Comparison of ENCODE assay signal across 28 cellular contexts in genomic region chr1:81922955-81923354, GRCh38.
"Had no signal": no experiment of that assay in that cellular context is flagged by ENCODE, and none has a peak within 500 bp of the region (broad histone marks: within the 10 kb centered on the region; RNA-seq: fewer than 3 reads in every experiment).

No MANE protein-coding gene starts in this region.

- H3K4me3 Mint-ChIP-seq: dendritic cell treated with granulocyte-macrophage colony-stimulating factor and Interleukin-4, amounts not matched to agents 40 ng/mL and 50 ng/mL, for 4 days; effector memory CD8-positive, alpha-beta T cell; endodermal cell; immature natural killer cell; naive thymus-derived CD4-positive, alpha-beta T cell had no signal

- H3K27ac Mint-ChIP-seq: dendritic cell treated with granulocyte-macrophage colony-stimulating factor and Interleukin-4, amounts not matched to agents 40 ng/mL and 50 ng/mL, for 4 days; effector memory CD8-positive, alpha-beta T cell; endodermal cell; immature natural killer cell; naive thymus-derived CD4-positive, alpha-beta T cell had no signal

- H3K27ac ChIP-seq: colonic mucosa, dorsolateral prefrontal cortex, epithelial cell of prostate, esophagus squamous epithelium, gastrocnemius medialis, heart right ventricle, left ventricle myocardium inferior, lower lobe of right lung had no signal

- H3K9me3 ChIP-seq: colonic mucosa, esophagus squamous epithelium, gastrocnemius medialis, heart right ventricle, left ventricle myocardium inferior, lower lobe of right lung had no signal

- FAIRE-seq: endometrium, kidney had no signal

- H3K4me3 ChIP-seq: colonic mucosa, dorsolateral prefrontal cortex, esophagus squamous epithelium, gastrocnemius medialis, left ventricle myocardium inferior, lower lobe of right lung had no signal

- H3K36me3 Mint-ChIP-seq: immature natural killer cell; naive thymus-derived CD4-positive, alpha-beta T cell had no signal

- H3K4me1 ChIP-seq: colonic mucosa, gastrocnemius medialis had no signal

- H3K4me1 Mint-ChIP-seq: immature natural killer cell; naive thymus-derived CD4-positive, alpha-beta T cell had no signal

- H3K9me3 Mint-ChIP-seq: dendritic cell treated with granulocyte-macrophage colony-stimulating factor and Interleukin-4, amounts not matched to agents 40 ng/mL and 50 ng/mL, for 4 days; endodermal cell; naive thymus-derived CD4-positive, alpha-beta T cell had no signal

- H3K27me3 Mint-ChIP-seq: dendritic cell treated with granulocyte-macrophage colony-stimulating factor and Interleukin-4, amounts not matched to agents 40 ng/mL and 50 ng/mL, for 4 days; effector memory CD8-positive, alpha-beta T cell; naive thymus-derived CD4-positive, alpha-beta T cell had no signal

- DNase-seq: colonic mucosa; cortex of kidney; dorsolateral prefrontal cortex; effector CD4-positive, alpha-beta T cell; effector memory CD8-positive, alpha-beta T cell; endodermal cell; erythroblast; esophagus squamous epithelium; foreskin fibroblast; foreskin melanocyte; gastrocnemius medialis; glutamatergic neuron; head of caudate nucleus; heart right ventricle; hypothalamus; immature natural killer cell; islet precursor cell; kidney; kidney glomerular epithelial cell; left colon; left ventricle myocardium inferior; lower lobe of right lung; mesenchymal stem cell; midbrain; naive thymus-derived CD4-positive, alpha-beta T cell had no signal

- H3K36me3 ChIP-seq: colonic mucosa, esophagus squamous epithelium, gastrocnemius medialis, heart right ventricle, left ventricle myocardium inferior, lower lobe of right lung had no signal

- H3K27me3 ChIP-seq: colonic mucosa, esophagus squamous epithelium, gastrocnemius medialis, heart right ventricle had no signal
